Comparison of ENCODE assay signal across 14 cellular contexts in genomic region chr15:57476533-57476975, GRCh38.
DNase-seq lines count a peak whose midpoint lies in the region; ATAC-seq and TF ChIP-seq lines count a peak whose summit lies in the region.
"Had no signal": no experiment of that assay in that cellular context is flagged by ENCODE, and none has a peak within 500 bp of the region (broad histone marks: within the 10 kb centered on the region; RNA-seq: fewer than 3 reads in every experiment).

No MANE protein-coding gene starts in this region.

- WGBS in GM23248 (ENCODE audit: low coverage in 1 of 2, low lambda C conversion rate in 2 of 2, missing lambda C conversion rate in 2 of 2), 2 experiments, result 18% methylated on average over 5 of the region's 5 CpGs
- 64 to 68% methylated on average over 5 of the region's 5 CpGs for WGBS in heart right ventricle, 2 donors
- 49% methylated on average over 5 of the region's 5 CpGs for WGBS in prostate gland
- 51 to 57% methylated on average over 1 to 5 of the region's 5 CpGs for WGBS in gastroesophageal sphincter (ENCODE audit: low coverage in 1 of 2), 2 donors

- no peak for TF ChIP-seq CTCF in heart right ventricle (IDR thresholded peaks at IDR 0.05)
- TF ChIP-seq CTCF in prostate gland (IDR thresholded peaks at IDR 0.05), result no peak
- TF ChIP-seq CTCF in gastrocnemius medialis (IDR thresholded peaks at IDR 0.05 in 4 of 5, conservative IDR thresholded peaks at IDR 0.05 in 1 of 5), result no peak
- no peak for TF ChIP-seq CTCF in GM20000 (IDR thresholded peaks at IDR 0.05; ENCODE audit: extremely low read depth, missing control alignments)
- no peak for TF ChIP-seq CTCF in gastroesophageal sphincter (IDR thresholded peaks at IDR 0.05)

- intact Hi-C loops in heart right ventricle (cut with DNase I), result no loop called here
- intact Hi-C loops in prostate gland (cut with DNase I), result no loop called here
- intact Hi-C loops in gastrocnemius medialis (cut with DNase I; ENCODE audit: low total_unique reads), result no loop called here

- H3K27me3 Mint-ChIP-seq in naive thymus-derived CD8-positive, alpha-beta T cell, result peaks cover 23 to 50% (median 27%) of the 10 kb centered on the region in 5 donors

- in situ Hi-C loops in GM23248 (cut with MboI), result no loop called here
- in situ Hi-C loops in gastrocnemius medialis (cut with MboI; ENCODE audit: low sequenced_read_pairs in 4 of 4), result no loop called here

- no peaks in the 10 kb centered on the region for H3K4me1 Mint-ChIP-seq in naive thymus-derived CD8-positive, alpha-beta T cell

- H3K4me3 Mint-ChIP-seq in naive thymus-derived CD8-positive, alpha-beta T cell, result no peak overlapping the region
- H3K4me3 Mint-ChIP-seq: activated naive CD8-positive, alpha-beta T cell had no signal

- DNase-seq in GM23248 (peak; percentile 82), astrocyte of the hippocampus (ENCODE audit: low read depth, low spot score) (peak; percentile 89), heart right ventricle (no peak), prostate gland (ENCODE audit: low spot score) (no peak), gastrocnemius medialis (no peak), GM20000 (ENCODE audit: low spot score) (no peak)
- no peak for DNase-seq in naive thymus-derived CD8-positive, alpha-beta T cell
- DNase-seq: activated CD8-positive, alpha-beta memory T cell treated with anti-CD3 and anti-CD28 coated beads for 24 hours; effector memory CD4-positive, alpha-beta T cell; NCI-H69; posterior cingulate gyrus; T-helper 1 cell had no signal

- H3K9me2 ChIP-seq in GM23248 (ENCODE audit: insufficient read depth), result no peaks in the 10 kb centered on the region

- H3K36me3 Mint-ChIP-seq in naive thymus-derived CD8-positive, alpha-beta T cell, result no peaks in the 10 kb centered on the region
- H3K36me3 Mint-ChIP-seq: activated naive CD8-positive, alpha-beta T cell had no signal

- H3K36me3 ChIP-seq in GM23248 (ENCODE audit: low read depth) (no peaks in the 10 kb centered on the region), heart right ventricle (peaks cover 0 to 4% (median 0%) of the 10 kb centered on the region in 9 donors), prostate gland (no peaks in the 10 kb centered on the region), gastrocnemius medialis (no peaks in the 10 kb centered on the region), gastroesophageal sphincter (peaks cover 0 to 2% of the 10 kb centered on the region in 2 donors)

- H3K9me3 ChIP-seq in GM23248 (ENCODE audit: low read depth), result no peaks in the 10 kb centered on the region
- no peaks in the 10 kb centered on the region for H3K9me3 ChIP-seq in heart right ventricle
- no peaks in the 10 kb centered on the region for H3K9me3 ChIP-seq in prostate gland
- H3K9me3 ChIP-seq in gastrocnemius medialis, result no peaks in the 10 kb centered on the region
- H3K9me3 ChIP-seq in gastroesophageal sphincter, result no peaks in the 10 kb centered on the region

- peaks cover 34% of the 10 kb centered on the region for H3K4me1 ChIP-seq in GM23248 (ENCODE audit: insufficient read depth)
- peaks cover 0 to 21% (median 0%) of the 10 kb centered on the region in 9 donors for H3K4me1 ChIP-seq in heart right ventricle
- H3K4me1 ChIP-seq in prostate gland (replicated peaks), result peaks cover 18% of the 10 kb centered on the region
- no peaks in the 10 kb centered on the region for H3K4me1 ChIP-seq in gastrocnemius medialis
- H3K4me1 ChIP-seq in gastroesophageal sphincter, result no peaks in the 10 kb centered on the region

- TF ChIP-seq EP300 in gastroesophageal sphincter (IDR thresholded peaks at IDR 0.05), result no peak

- H3F3A ChIP-seq in GM23248 (ENCODE audit: insufficient read depth), result peaks cover 23% of the 10 kb centered on the region

- no peak overlapping the region for H3K9ac ChIP-seq in GM23248

- POLR2A ChIA-PET in naive thymus-derived CD8-positive, alpha-beta T cell (lab: Charles Lee), result no interaction called here

- H2AFZ ChIP-seq in GM23248, result peak overlapping the region; percentile 57

- no peaks in the 10 kb centered on the region for H3K9me3 Mint-ChIP-seq in naive thymus-derived CD8-positive, alpha-beta T cell

- no peak overlapping the region for H3K27ac Mint-ChIP-seq in naive thymus-derived CD8-positive, alpha-beta T cell
- H3K27ac Mint-ChIP-seq: activated naive CD8-positive, alpha-beta T cell had no signal

- H3K27me3 ChIP-seq in GM23248 (replicated peaks; ENCODE audit: insufficient read depth), result no peaks in the 10 kb centered on the region
- no peaks in the 10 kb centered on the region for H3K27me3 ChIP-seq in heart right ventricle
- H3K27me3 ChIP-seq in prostate gland (replicated peaks; ENCODE audit: insufficient read depth), result no peaks in the 10 kb centered on the region
- no peaks in the 10 kb centered on the region for H3K27me3 ChIP-seq in gastrocnemius medialis
- no peaks in the 10 kb centered on the region for H3K27me3 ChIP-seq in gastroesophageal sphincter

- no peaks in the 10 kb centered on the region for H4K20me1 ChIP-seq in GM23248 (ENCODE audit: insufficient read depth)

- H3K27ac ChIP-seq in GM23248 (peak overlapping the region; percentile 68), heart right ventricle (peak overlapping the region in 4 of 10 donors; percentile 27 to 60 (median 44)), prostate gland (peak overlapping the region; percentile 56 to 86), gastrocnemius medialis (no peak overlapping the region), gastroesophageal sphincter (no peak overlapping the region)

- peak overlapping the region; percentile 38 for H3K4me2 ChIP-seq in GM23248 (ENCODE audit: unreplicated experiment)

- no peaks in the 10 kb centered on the region for H3K79me2 ChIP-seq in GM23248 (ENCODE audit: insufficient read depth)

- ATAC-seq in heart right ventricle (peak; percentile 26 to 76 (median 66)), gastrocnemius medialis (no peak), gastroesophageal sphincter (no peak)
- ATAC-seq in naive thymus-derived CD8-positive, alpha-beta T cell, result no peak

- H3K4me3 ChIP-seq in GM23248, result 0 out of 2 replicates have a peak overlapping the region, but pooled peaks have one; percentile 2
- H3K4me3 ChIP-seq in heart right ventricle, result no peak overlapping the region
- no peak overlapping the region for H3K4me3 ChIP-seq in prostate gland
- H3K4me3 ChIP-seq in gastrocnemius medialis, result no peak overlapping the region
- no peak overlapping the region for H3K4me3 ChIP-seq in gastroesophageal sphincter

- TF ChIP-seq POLR2A in prostate gland (IDR thresholded peaks at IDR 0.05), result no peak
- TF ChIP-seq POLR2A in gastrocnemius medialis (IDR thresholded peaks at IDR 0.05), result no peak
- no peak for TF ChIP-seq POLR2A in gastroesophageal sphincter (IDR thresholded peaks at IDR 0.05)

Comparison
In these comparisons a context has a peak if more than half of its experiments do, and no peak if none do; other contexts are left out.
1. DNase-seq: peak in GM23248 (single experiment) and astrocyte of the hippocampus (single experiment); none in heart right ventricle (0 of 2), prostate gland (single experiment), gastrocnemius medialis (0 of 2), GM20000 (single experiment) and naive thymus-derived CD8-positive, alpha-beta T cell (0 of 10).
2. H3K27ac ChIP-seq: peak in GM23248 (single experiment) and prostate gland (2 of 2); none in gastrocnemius medialis (0 of 4) and gastroesophageal sphincter (0 of 4).
3. ATAC-seq: peak in heart right ventricle (8 of 8); none in gastrocnemius medialis (0 of 2), naive thymus-derived CD8-positive, alpha-beta T cell (0 of 2) and gastroesophageal sphincter (single experiment).